Comparison of ENCODE assay signal across 9 cellular contexts in genomic region chr7:157404845-157405481, GRCh38.
DNase-seq lines count a peak whose midpoint lies in the region; ATAC-seq and TF ChIP-seq lines count a peak whose summit lies in the region.
"Had no signal": no experiment of that assay in that cellular context is flagged by ENCODE, and none has a peak within 500 bp of the region (broad histone marks: within the 10 kb centered on the region; RNA-seq: fewer than 3 reads in every experiment).

No MANE protein-coding gene starts in this region.

- no peaks in the 10 kb centered on the region for H3K27me3 ChIP-seq in psoas muscle (ENCODE audit: insufficient read depth in 3 of 3, low read length in 2 of 3)
- H3K27me3 ChIP-seq: right lobe of liver had no signal

- H3K4me1 ChIP-seq in psoas muscle: peaks cover 21% of the 10 kb centered on the region
- H3K4me1 ChIP-seq: right lobe of liver had no signal

- no peak overlapping the region for H3K4me3 ChIP-seq in psoas muscle
- H3K4me3 ChIP-seq: right lobe of liver had no signal

- H3K36me3 ChIP-seq in psoas muscle (ENCODE audit: insufficient read depth in 1 of 2, low read depth in 1 of 2): peaks cover 0 to 37% of the 10 kb centered on the region in 2 donors

- WGBS in psoas muscle, 3 donors: 57 to 74% (median 68%) methylated on average over 15 of the region's 15 CpGs

- DNase-seq in GM04504 (ENCODE audit: low read depth): peak; percentile 87
- peak; percentile 82 to 88 for DNase-seq in SW 1271 (lab: John Stamatoyannopoulos, UW)
- DNase-seq in psoas muscle: peak in 1 of 2 donors; percentile 57
- no peak for DNase-seq in iPS-NIHi7 (ENCODE audit: extremely low spot score)
- DNase-seq in activated gamma-delta T cell treated with Interleukin-2 at 50 U/mL for 16 hours: no peak
- DNase-seq: right lobe of liver had no signal

- intact Hi-C loops in psoas muscle (cut with DNase I): loop anchor here in 1 of 2 donors (10.0 kb wide), 1 partner anchor 130 kb away; no protein-coding TSS in a partner anchor

- peak; percentile 35 for ATAC-seq in esophagus mucosa
- ATAC-seq in psoas muscle: peak; percentile 4 to 56 (median 54)
- ATAC-seq in HG03025 (IDR thresholded peaks at IDR 0.05; ENCODE audit: low FRiP score, unreplicated experiment): no peak
- ATAC-seq in GM21423 (IDR thresholded peaks at IDR 0.05; ENCODE audit: unreplicated experiment): no peak

- no peak for TF ChIP-seq CTCF in psoas muscle (IDR thresholded peaks at IDR 0.05)

- no peaks in the 10 kb centered on the region for H3K9me3 ChIP-seq in psoas muscle
- H3K9me3 ChIP-seq: right lobe of liver had no signal

- peak overlapping the region; percentile 73 for H3K27ac ChIP-seq in psoas muscle
- H3K27ac ChIP-seq: right lobe of liver had no signal

Comparison
In these comparisons a context has a peak if more than half of its experiments do, and no peak if none do; other contexts are left out.
1. DNase-seq: peak in GM04504 (single experiment) and SW 1271 (2 of 2); none in iPS-NIHi7 (single experiment) and activated gamma-delta T cell treated with Interleukin-2 at 50 U/mL for 16 hours (single experiment).
2. ATAC-seq: peak in esophagus mucosa (single experiment) and psoas muscle (4 of 4); none in HG03025 (single experiment) and GM21423 (single experiment).